In the genomic region with DNA sequence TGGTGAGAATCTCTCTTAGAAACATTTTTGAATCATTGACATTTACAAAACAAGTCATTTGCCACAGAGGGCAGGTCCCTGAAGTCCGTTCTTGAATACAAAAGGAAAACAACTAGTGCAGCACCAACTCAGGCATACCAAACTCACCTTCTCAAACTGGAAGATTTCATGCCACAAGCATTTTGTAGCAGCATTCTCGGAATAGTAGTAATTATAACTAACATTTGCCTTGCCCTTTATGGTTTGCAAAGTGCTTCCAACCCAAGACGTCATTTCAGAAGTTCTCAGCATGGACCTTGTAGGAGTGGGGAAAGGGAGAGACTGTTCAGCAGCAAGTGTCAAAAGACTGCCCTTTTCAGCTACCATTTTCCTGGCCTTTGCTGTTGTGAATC, we compare ENCODE assay signal across 9 cellular contexts.
DNase-seq lines count a peak whose midpoint lies in the region; ATAC-seq and TF ChIP-seq lines count a peak whose summit lies in the region.
"Had no signal": no experiment of that assay in that cellular context is flagged by ENCODE, and none has a peak within 500 bp of the region (broad histone marks: within the 10 kb centered on the region; RNA-seq: fewer than 3 reads in every experiment).

No MANE protein-coding gene starts in this region.

- H3K36me3 Mint-ChIP-seq in brain = no peaks in the 10 kb centered on the region

- H3K4me3 ChIP-seq in HEK293 (ENCODE audit: low read depth, low read length) = no peak overlapping the region
- no peak overlapping the region for H3K4me3 ChIP-seq in left lung
- peak overlapping the region; percentile 35 for H3K4me3 ChIP-seq in thoracic aorta
- no peak overlapping the region for H3K4me3 ChIP-seq in BE2C (ENCODE audit: low read depth, low read length)

- 0 out of 2 replicates have a peak, but pooled peaks cover under 1% of the 10 kb centered on the region for H3K4me1 ChIP-seq in HEK293 (ENCODE audit: control insufficient read depth, insufficient read depth, low read length)
- peaks cover 6 to 10% of the 10 kb centered on the region in 2 donors for H3K4me1 ChIP-seq in left lung
- peaks cover 2 to 29% of the 10 kb centered on the region in 2 donors for H3K4me1 ChIP-seq in thoracic aorta (ENCODE audit: control insufficient read depth in 1 of 2, low read depth in 2 of 2)
- H3K4me1 ChIP-seq in BE2C = peaks cover 1% of the 10 kb centered on the region

- peak; percentile 79 for ATAC-seq in left lung
- peak; percentile 51 for ATAC-seq in thoracic aorta (ENCODE audit: insufficient number of reproducible peaks, low FRiP score, low read depth)
- ATAC-seq in GM18502 (IDR thresholded peaks at IDR 0.05; ENCODE audit: poor library complexity, unreplicated experiment) = no peak

- H3K9me3 ChIP-seq in HEK293 (ENCODE audit: control insufficient read depth, insufficient read depth, low read depth, low read length) (no peaks in the 10 kb centered on the region), left lung (no peaks in the 10 kb centered on the region), thoracic aorta (no peaks in the 10 kb centered on the region), BE2C (no peaks in the 10 kb centered on the region)

- DNase-seq in left lung (no peak), thoracic aorta (ENCODE audit: low spot score) (no peak), HuH-7.5 (ENCODE audit: low spot score) (no peak), ureter (ENCODE audit: low spot score) (no peak), BE2C (no peak)
- DNase-seq: activated CD4-positive, alpha-beta T cell treated with anti-CD3 and anti-CD28 coated beads for 1 hour had no signal

- H3K27ac Mint-ChIP-seq in brain = peak overlapping the region in 3 of 5 experiments; percentile 63 to 91 (median 85)

- H3K9me3 Mint-ChIP-seq in brain = no peaks in the 10 kb centered on the region

- CTCF ChIA-PET in HEK293 (lab: Yijun Ruan, JAX) = interaction anchor here (0.6 to 1.3 kb wide), 2 partner anchors 14 to 86 kb away, joined by 3 read pairs; no protein-coding TSS in a partner anchor

- peaks cover 31% of the 10 kb centered on the region for H3K4me1 Mint-ChIP-seq in brain

- TF ChIP-seq CTCF in HEK293 (tag by site-specific recombination; IDR thresholded peaks at IDR 0.05) = no peak
- no peak for TF ChIP-seq CTCF in brain (conservative IDR thresholded peaks at IDR 0.05)
- no peak for TF ChIP-seq CTCF in left lung (IDR thresholded peaks at IDR 0.05)
- TF ChIP-seq CTCF in thoracic aorta (IDR thresholded peaks at IDR 0.05) = no peak
- no peak for TF ChIP-seq CTCF in BE2C (IDR thresholded peaks at IDR 0.05; ENCODE audit: low read depth, low read length)

- H3K4me3 Mint-ChIP-seq in brain = peak overlapping the region in 1 of 5 experiments; percentile 25

- intact Hi-C loops in left lung (cut with DNase I) = no loop called here

- peaks cover 4% of the 10 kb centered on the region for H3K27me3 Mint-ChIP-seq in brain

- H3K36me3 ChIP-seq in HEK293 (ENCODE audit: control insufficient read depth in 2 of 2, insufficient read depth in 1 of 2, low read length in 2 of 2) = no peaks in the 10 kb centered on the region
- no peaks in the 10 kb centered on the region for H3K36me3 ChIP-seq in left lung
- no peaks in the 10 kb centered on the region for H3K36me3 ChIP-seq in thoracic aorta
- H3K36me3 ChIP-seq in BE2C = no peaks in the 10 kb centered on the region

- H3K27ac ChIP-seq in HEK293 (ENCODE audit: extremely low read depth, low read depth, low read length) (peak overlapping the region; percentile 39; the same call in 1 of the 2 replicates), left lung (peak overlapping the region; percentile 24 to 71), thoracic aorta (peak overlapping the region; percentile 80 to 85)

- POLR2A ChIA-PET in HEK293 (lab: Yijun Ruan, JAX) = no interaction called here

- H3K27me3 ChIP-seq in left lung (no peaks in the 10 kb centered on the region), thoracic aorta (replicated peaks; ENCODE audit: insufficient read depth) (no peaks in the 10 kb centered on the region), BE2C (no peaks in the 10 kb centered on the region)

TF ChIP-seq in HEK293, 187 proteins besides CTCF, POLR2A, EP300 and RAD21:
- TF ChIP-seq TCF7L2 (IDR thresholded peaks at IDR 0.05; ENCODE audit: borderline replicate concordance, low read depth, low read length) (no peak), ZNF555 (tag by site-specific recombination; conservative IDR thresholded peaks at IDR 0.05) (no peak), ZNF341 (tag by site-specific recombination; IDR thresholded peaks at IDR 0.05; ENCODE audit: low read depth) (no peak), ZNF114 (tag by site-specific recombination; IDR thresholded peaks at IDR 0.05) (no peak), ZNF530 (tag by site-specific recombination; IDR thresholded peaks at IDR 0.05; ENCODE audit: low read depth) (no peak), ZSCAN23 (tag by site-specific recombination; IDR thresholded peaks at IDR 0.05) (no peak), ZNF350 (tag by site-specific recombination; IDR thresholded peaks at IDR 0.05) (no peak), WT1 (tag by site-specific recombination; IDR thresholded peaks at IDR 0.05) (no peak), GLI2 (tag by site-specific recombination; IDR thresholded peaks at IDR 0.05; ENCODE audit: borderline replicate concordance, low read depth) (no peak), SETDB1 (IDR thresholded peaks at IDR 0.05; ENCODE audit: insufficient read length, low read length) (no peak), ZNF549 (tag by site-specific recombination; IDR thresholded peaks at IDR 0.05) (no peak), HOXD13 (CRISPR knock-in tag; IDR thresholded peaks at IDR 0.05; ENCODE audit: borderline replicate concordance) (no peak), ZNF211 (tag by site-specific recombination; IDR thresholded peaks at IDR 0.05; ENCODE audit: low read depth) (no peak), ZNF155 (tag by site-specific recombination; IDR thresholded peaks at IDR 0.05) (no peak), ZNF223 (tag by site-specific recombination; IDR thresholded peaks at IDR 0.05) (no peak), ZFP41 (tag by site-specific recombination; IDR thresholded peaks at IDR 0.05; ENCODE audit: borderline replicate concordance) (no peak), ZNF157 (tag by site-specific recombination; IDR thresholded peaks at IDR 0.05) (no peak)
- TF ChIP-seq, protein P1, sequence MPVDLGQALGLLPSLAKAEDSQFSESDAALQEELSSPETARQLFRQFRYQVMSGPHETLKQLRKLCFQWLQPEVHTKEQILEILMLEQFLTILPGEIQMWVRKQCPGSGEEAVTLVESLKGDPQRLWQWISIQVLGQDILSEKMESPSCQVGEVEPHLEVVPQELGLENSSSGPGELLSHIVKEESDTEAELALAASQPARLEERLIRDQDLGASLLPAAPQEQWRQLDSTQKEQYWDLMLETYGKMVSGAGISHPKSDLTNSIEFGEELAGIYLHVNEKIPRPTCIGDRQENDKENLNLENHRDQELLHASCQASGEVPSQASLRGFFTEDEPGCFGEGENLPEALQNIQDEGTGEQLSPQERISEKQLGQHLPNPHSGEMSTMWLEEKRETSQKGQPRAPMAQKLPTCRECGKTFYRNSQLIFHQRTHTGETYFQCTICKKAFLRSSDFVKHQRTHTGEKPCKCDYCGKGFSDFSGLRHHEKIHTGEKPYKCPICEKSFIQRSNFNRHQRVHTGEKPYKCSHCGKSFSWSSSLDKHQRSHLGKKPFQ (tag by site-specific recombination; IDR thresholded peaks at IDR 0.05) = no peak
- TF ChIP-seq, protein P2, sequence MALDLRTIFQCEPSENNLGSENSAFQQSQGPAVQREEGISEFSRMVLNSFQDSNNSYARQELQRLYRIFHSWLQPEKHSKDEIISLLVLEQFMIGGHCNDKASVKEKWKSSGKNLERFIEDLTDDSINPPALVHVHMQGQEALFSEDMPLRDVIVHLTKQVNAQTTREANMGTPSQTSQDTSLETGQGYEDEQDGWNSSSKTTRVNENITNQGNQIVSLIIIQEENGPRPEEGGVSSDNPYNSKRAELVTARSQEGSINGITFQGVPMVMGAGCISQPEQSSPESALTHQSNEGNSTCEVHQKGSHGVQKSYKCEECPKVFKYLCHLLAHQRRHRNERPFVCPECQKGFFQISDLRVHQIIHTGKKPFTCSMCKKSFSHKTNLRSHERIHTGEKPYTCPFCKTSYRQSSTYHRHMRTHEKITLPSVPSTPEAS (tag by site-specific recombination; IDR thresholded peaks at IDR 0.05) = no peak
